Comparison of ENCODE assay signal across 8 cellular contexts in genomic region chr1:233364695-233365539, GRCh38. TPM values are rescaled to one million over a fixed set of nuclear protein-coding genes. Genes with fewer than 3 reads are reported as not detected.
DNase-seq lines count a peak whose midpoint lies in the region; ATAC-seq, FAIRE-seq and TF ChIP-seq lines count a peak whose summit lies in the region.

No MANE protein-coding gene starts in this region.

- H3K4me1 ChIP-seq in left ventricle myocardium inferior (no peaks in the 10 kb centered on the region), uterus (no peaks in the 10 kb centered on the region)

- H3K9me3 ChIP-seq in left ventricle myocardium inferior (replicated peaks): no peaks in the 10 kb centered on the region
- H3K9me3 ChIP-seq in uterus: no peaks in the 10 kb centered on the region

- DNase-seq in left ventricle myocardium inferior (no peak), left ventricle myocardium superior (no peak), RCC 7860 (ENCODE audit: low spot score) (peak; percentile 63), frontal cortex (ENCODE audit: low spot score in 2 of 2) (peak in 1 of 2 donors; percentile 7), uterus (no peak)
- DNase-seq in activated effector memory CD4-positive, alpha-beta T cell treated with anti-CD3 and anti-CD28 coated beads, Interleukin-2, amount 50 U/mL, for 16 hours: no peak

- H3K27me3 ChIP-seq in left ventricle myocardium inferior (ENCODE audit: low read depth) (peaks cover 46% of the 10 kb centered on the region), uterus (no peaks in the 10 kb centered on the region)

- TF ChIP-seq CTCF in left ventricle myocardium inferior (IDR thresholded peaks at IDR 0.05; ENCODE audit: borderline replicate concordance): peak; percentile 77
- peak; percentile 36 to 54 (median 40) for TF ChIP-seq CTCF in uterus (IDR thresholded peaks at IDR 0.05)

- no peak overlapping the region for H3K27ac ChIP-seq in left ventricle myocardium inferior (replicated peaks)
- H3K27ac ChIP-seq in uterus: no peak overlapping the region

- intact Hi-C loops in left ventricle myocardium inferior (cut with micrococcal nuclease): no loop called here
- intact Hi-C loops in left ventricle myocardium superior (cut with micrococcal nuclease): no loop called here
- intact Hi-C loops in uterus (cut with DNase I; ENCODE audit: low total_unique reads): no loop called here

- H3K4me3 ChIP-seq in left ventricle myocardium inferior (no peak overlapping the region), uterus (no peak overlapping the region)

- ATAC-seq in left ventricle myocardium superior: no peak
- ATAC-seq in HG02852 (IDR thresholded peaks at IDR 0.05; ENCODE audit: unreplicated experiment): no peak
- no peak for ATAC-seq in GM19452 (IDR thresholded peaks at IDR 0.05; ENCODE audit: unreplicated experiment)

- no peak for TF ChIP-seq POLR2A in uterus (IDR thresholded peaks at IDR 0.05)

- H3K36me3 ChIP-seq in left ventricle myocardium inferior: no peaks in the 10 kb centered on the region
- H3K36me3 ChIP-seq in uterus: no peaks in the 10 kb centered on the region

- peak; percentile 100 for FAIRE-seq in RCC 7860 (lab: Jason Lieb, UNC)
- FAIRE-seq in frontal cortex (lab: Jason Lieb, UNC): peak; percentile 74

RNA-seq across cellular contexts. Expression of gene MAP3K21, which starts 37.4 kb away (rescaled TPM):
- total RNA-seq in left ventricle myocardium inferior: 0.41 TPM
- 0.50 TPM for total RNA-seq in left ventricle myocardium superior
- 2.9 TPM for total RNA-seq in frontal cortex
- total RNA-seq in uterus: 1 to 10 TPM in 3 of 4 donors, under 1 TPM in 1; 0.26 to 5.6 (median 2.0) TPM
